ENCODE assay signal across 1 cellular context in the genomic region with DNA sequence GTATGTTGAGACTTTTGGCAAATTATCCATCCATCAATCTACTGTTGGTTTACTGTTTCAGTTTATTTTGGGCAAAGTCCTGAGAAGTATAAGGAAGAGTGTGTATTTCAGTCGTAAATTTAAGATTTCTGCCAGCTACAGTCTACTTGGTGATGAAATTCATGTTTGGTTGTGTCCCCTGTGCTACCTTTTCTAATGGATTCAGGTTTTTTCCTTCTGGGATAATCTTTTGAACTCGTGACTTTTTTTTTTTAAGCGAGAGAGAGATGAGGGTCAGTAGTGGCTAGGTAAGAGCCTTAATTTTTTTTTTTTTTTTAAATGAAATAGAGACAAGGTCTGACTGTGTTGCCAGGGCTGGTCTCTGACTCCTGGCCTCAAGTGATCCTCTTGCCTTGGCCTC.
TF ChIP-seq lines count a peak whose summit lies in the region.

No MANE protein-coding gene starts in this region.

TF ChIP-seq in IMR-90, 13 proteins besides CTCF, POLR2A, EP300 and RAD21 (continued from another document):
- TF ChIP-seq, protein P1, sequence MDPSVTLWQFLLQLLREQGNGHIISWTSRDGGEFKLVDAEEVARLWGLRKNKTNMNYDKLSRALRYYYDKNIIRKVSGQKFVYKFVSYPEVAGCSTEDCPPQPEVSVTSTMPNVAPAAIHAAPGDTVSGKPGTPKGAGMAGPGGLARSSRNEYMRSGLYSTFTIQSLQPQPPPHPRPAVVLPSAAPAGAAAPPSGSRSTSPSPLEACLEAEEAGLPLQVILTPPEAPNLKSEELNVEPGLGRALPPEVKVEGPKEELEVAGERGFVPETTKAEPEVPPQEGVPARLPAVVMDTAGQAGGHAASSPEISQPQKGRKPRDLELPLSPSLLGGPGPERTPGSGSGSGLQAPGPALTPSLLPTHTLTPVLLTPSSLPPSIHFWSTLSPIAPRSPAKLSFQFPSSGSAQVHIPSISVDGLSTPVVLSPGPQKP (IDR thresholded peaks at IDR 0.05; ENCODE audit: borderline replicate concordance, low read depth, low read length) = no peak
- no peak for TF ChIP-seq RCOR1 (IDR thresholded peaks at IDR 0.05; ENCODE audit: insufficient replicate concordance, low read length)
- TF ChIP-seq MAFK (IDR thresholded peaks at IDR 0.05; ENCODE audit: low read depth, low read length) = no peak
TF ChIP-seq in IMR-90: peak in this region for 0.
